1 cellular context compared by ENCODE assay signal in genomic region chr17:40563371-40564052, GRCh38.
TF ChIP-seq lines count a peak whose summit lies in the region.

No MANE protein-coding gene starts in this region.

TF ChIP-seq in GM12878, 131 proteins besides CTCF, POLR2A, EP300 and RAD21 (continued from another document and continues in another):
- no peak for TF ChIP-seq SKIL (IDR thresholded peaks at IDR 0.05; ENCODE audit: low read depth, poor library complexity, severe bottlenecking)
- TF ChIP-seq NKRF (conservative IDR thresholded peaks at IDR 0.05), result no peak; the same call in 1 of the 2 replicates
- no peak for TF ChIP-seq ETV6 (conservative IDR thresholded peaks at IDR 0.05 in 1 of 2, IDR thresholded peaks at IDR 0.05 in 1 of 2; ENCODE audit: borderline replicate concordance in 1 of 2, low read depth in 1 of 2)
- TF ChIP-seq MTA2 (IDR thresholded peaks at IDR 0.05; ENCODE audit: low read depth), result no peak
- 0 out of 2 replicates have a peak, but pooled peaks have one; percentile 33 for TF ChIP-seq JUND (IDR thresholded peaks at IDR 0.05; ENCODE audit: low read depth, low read length)
- no peak for TF ChIP-seq RAD51 (IDR thresholded peaks at IDR 0.05)
- TF ChIP-seq MXI1 (IDR thresholded peaks at IDR 0.05; ENCODE audit: low read depth, low read length), result no peak; the same call in 1 of the 2 replicates
- TF ChIP-seq CHD1 (IDR thresholded peaks at IDR 0.05; ENCODE audit: low read depth, low read length), result peak; percentile 69; the same call in 1 of the 2 replicates
- no peak for TF ChIP-seq ZNF217 (IDR thresholded peaks at IDR 0.05)
- TF ChIP-seq TCF12 (IDR thresholded peaks at IDR 0.05; ENCODE audit: low read depth, low read length), result 0 out of 2 replicates have a peak, but pooled peaks have one; percentile 8
- no peak for TF ChIP-seq NFXL1 (IDR thresholded peaks at IDR 0.05; ENCODE audit: borderline replicate concordance)
- TF ChIP-seq MTA3 (IDR thresholded peaks at IDR 0.05; ENCODE audit: borderline replicate concordance, low read length), result no peak
- peak; percentile 50 for TF ChIP-seq BCL3 (IDR thresholded peaks at IDR 0.05; ENCODE audit: borderline replicate concordance, insufficient read depth, low read depth, low read length, poor library complexity, severe bottlenecking)
- no peak for TF ChIP-seq KDM1A (IDR thresholded peaks at IDR 0.05; ENCODE audit: borderline replicate concordance)
- TF ChIP-seq CREB1 (IDR thresholded peaks at IDR 0.05; ENCODE audit: low read depth), result 0 out of 2 replicates have a peak, but pooled peaks have one; percentile 6
- no peak for TF ChIP-seq IKZF2 (IDR thresholded peaks at IDR 0.05)
- no peak for TF ChIP-seq TCF3 (IDR thresholded peaks at IDR 0.05; ENCODE audit: borderline replicate concordance, insufficient read depth, low read depth, low read length)
- no peak for TF ChIP-seq ZNF592 (IDR thresholded peaks at IDR 0.05)
- no peak for TF ChIP-seq CUX1 (IDR thresholded peaks at IDR 0.05; ENCODE audit: insufficient replicate concordance, low read depth, low read length)
- no peak for TF ChIP-seq NR2C1 (IDR thresholded peaks at IDR 0.05)
- 0 out of 2 replicates have a peak, but pooled peaks have one; percentile 45 for TF ChIP-seq ZSCAN29 (IDR thresholded peaks at IDR 0.05)
- peak; percentile 3 for TF ChIP-seq MEF2B (IDR thresholded peaks at IDR 0.05; ENCODE audit: partially characterized antibody, poor library complexity, severe bottlenecking)
- no peak for TF ChIP-seq NR2C2 (IDR thresholded peaks at IDR 0.05; ENCODE audit: borderline replicate concordance, control insufficient read depth, insufficient read length, low read depth)
- TF ChIP-seq POLR2AphosphoS5 (IDR thresholded peaks at IDR 0.05; ENCODE audit: low read length), result peak; percentile 42
- TF ChIP-seq MEF2A (IDR thresholded peaks at IDR 0.05; ENCODE audit: insufficient read depth, low read depth, low read length), result 0 out of 2 replicates have a peak, but pooled peaks have one; percentile 50
- TF ChIP-seq CREM (IDR thresholded peaks at IDR 0.05; ENCODE audit: low read depth), result 0 out of 2 replicates have a peak, but pooled peaks have one; percentile 40
- TF ChIP-seq ZBED1 (IDR thresholded peaks at IDR 0.05; ENCODE audit: borderline replicate concordance), result no peak; the same call in 1 of the 2 replicates
- no peak for TF ChIP-seq USF1 (IDR thresholded peaks at IDR 0.05; ENCODE audit: borderline replicate concordance, extremely low read length, insufficient read depth, low read depth, low read length)
- peak in 1 of 2 experiments; percentile 13; a peak in 1 of 4 replicates for TF ChIP-seq BHLHE40 (IDR thresholded peaks at IDR 0.05; ENCODE audit: borderline replicate concordance in 1 of 2, low read depth in 2 of 2, low read length in 1 of 2)
- no peak for TF ChIP-seq FOS (IDR thresholded peaks at IDR 0.05; ENCODE audit: borderline replicate concordance, extremely low read depth, insufficient read length)
- TF ChIP-seq STAT1 (conservative IDR thresholded peaks at IDR 0.05), result no peak
- TF ChIP-seq CEBPZ (IDR thresholded peaks at IDR 0.05; ENCODE audit: low read depth, low read length), result no peak; the same call in 1 of the 2 replicates
- TF ChIP-seq FOXM1 (IDR thresholded peaks at IDR 0.05; ENCODE audit: low read depth, low read length), result 0 out of 2 replicates have a peak, but pooled peaks have one; percentile 27
- no peak for TF ChIP-seq RFX5 (IDR thresholded peaks at IDR 0.05; ENCODE audit: low read depth, low read length)
